Comparison of ENCODE assay signal across 1 cellular context in genomic region chr3:104831076-104831475, GRCh38.
TF ChIP-seq lines count a peak whose summit lies in the region.

No MANE protein-coding gene starts in this region.

TF ChIP-seq in IMR-90, 13 proteins besides CTCF, POLR2A, EP300 and RAD21:
- TF ChIP-seq FOS (IDR thresholded peaks at IDR 0.05; ENCODE audit: low read depth, low read length) (no peak), MAZ (IDR thresholded peaks at IDR 0.05; ENCODE audit: borderline replicate concordance, low read depth, low read length) (no peak), RFX5 (IDR thresholded peaks at IDR 0.05; ENCODE audit: low read depth, low read length) (no peak), CHD1 (IDR thresholded peaks at IDR 0.05; ENCODE audit: low read depth, low read length) (no peak)
